19 cellular contexts compared by ENCODE assay signal in genomic region chr20:34324541-34324940, GRCh38. TPM values are rescaled to one million over a fixed set of nuclear protein-coding genes. Genes with fewer than 3 reads are reported as not detected.
DNase-seq lines count a peak whose midpoint lies in the region; ATAC-seq, FAIRE-seq and TF ChIP-seq lines count a peak whose summit lies in the region.
"Had no signal": no experiment of that assay in that cellular context is flagged by ENCODE, and none has a peak within 500 bp of the region (broad histone marks: within the 10 kb centered on the region; RNA-seq: fewer than 3 reads in every experiment).

No MANE protein-coding gene starts in this region.

- H3K36me3 ChIP-seq in CD8-positive, alpha-beta T cell (ENCODE audit: insufficient read depth, low read length), result no peaks in the 10 kb centered on the region
- no peaks in the 10 kb centered on the region for H3K36me3 ChIP-seq in MM.1S (replicated peaks; ENCODE audit: insufficient read depth, low read length)
- no peaks in the 10 kb centered on the region for H3K36me3 ChIP-seq in pancreas
- no peaks in the 10 kb centered on the region for H3K36me3 ChIP-seq in tibial nerve

- H3K4me2 ChIP-seq in MM.1S (ENCODE audit: low read depth, low read length), result no peak overlapping the region
- H3K4me2 ChIP-seq: A549, PC-9 had no signal

- no peak for FAIRE-seq in pancreas (lab: Jason Lieb, UNC)
- FAIRE-seq: A549, G401.6, GM12891, GM19239 had no signal

- no peaks in the 10 kb centered on the region for H3K36me3 Mint-ChIP-seq in CD8-positive, alpha-beta T cell
- H3K36me3 Mint-ChIP-seq in immature natural killer cell, result no peaks in the 10 kb centered on the region
- no peaks in the 10 kb centered on the region for H3K36me3 Mint-ChIP-seq in natural killer cell treated with Interleukin-12 subunit alpha and Interleukin-12 subunit beta and Interleukin-15 and Interleukin-18, amount 100 ng/mL, for 72 hours

- H3K4me1 ChIP-seq in CD8-positive, alpha-beta T cell (ENCODE audit: insufficient read depth, low read length), result no peaks in the 10 kb centered on the region
- peaks cover 7% of the 10 kb centered on the region for H3K4me1 ChIP-seq in MM.1S (ENCODE audit: low read length)
- H3K4me1 ChIP-seq in pancreas, result no peaks in the 10 kb centered on the region
- peaks cover 0 to 6% (median 2%) of the 10 kb centered on the region in 4 donors for H3K4me1 ChIP-seq in tibial nerve
- H3K4me1 ChIP-seq: A549 had no signal

- H3K4me3 ChIP-seq in CD8-positive, alpha-beta T cell (ENCODE audit: low read depth, low read length), result no peak overlapping the region
- H3K4me3 ChIP-seq in MM.1S (ENCODE audit: low read length), result no peak overlapping the region
- H3K4me3 ChIP-seq in pancreas, result no peak overlapping the region
- H3K4me3 ChIP-seq in tibial nerve, result no peak overlapping the region
- H3K4me3 ChIP-seq: A549, GM23248, PC-9 had no signal

- H3K27ac ChIP-seq in CD8-positive, alpha-beta T cell (ENCODE audit: low read depth, low read length), result no peak overlapping the region
- H3K27ac ChIP-seq in MM.1S (ENCODE audit: low read length) (no peak overlapping the region), pancreas (no peak overlapping the region), tibial nerve (no peak overlapping the region)
- H3K27ac ChIP-seq: A549, GM23248, PC-9 had no signal

- CTCF ChIA-PET in CD8-positive, alpha-beta T cell (lab: Charles Lee), result interaction anchor here (3.7 kb wide), 1 partner anchor 12 kb away, joined by 17 read pairs; no protein-coding TSS in a partner anchor

- no peaks in the 10 kb centered on the region for H3F3A ChIP-seq in MM.1S (ENCODE audit: insufficient read depth, low read length)

- H3K9me2 ChIP-seq in MM.1S (replicated peaks; ENCODE audit: insufficient read depth, low read length), result no peaks in the 10 kb centered on the region

- H3K27ac Mint-ChIP-seq in CD8-positive, alpha-beta T cell, result peak overlapping the region; percentile 23
- peak overlapping the region; percentile 23 to 90 (median 71) for H3K27ac Mint-ChIP-seq in immature natural killer cell
- H3K27ac Mint-ChIP-seq in natural killer cell treated with Interleukin-12 subunit alpha and Interleukin-12 subunit beta and Interleukin-15 and Interleukin-18, amount 100 ng/mL, for 72 hours, result peak overlapping the region; percentile 2 to 7

- TF ChIP-seq EP300 in tibial nerve (IDR thresholded peaks at IDR 0.05), result no peak

- no peak overlapping the region for H3K4me3 Mint-ChIP-seq in CD8-positive, alpha-beta T cell
- peak overlapping the region; percentile 33 to 66 (median 54) for H3K4me3 Mint-ChIP-seq in immature natural killer cell
- peak overlapping the region; percentile 2 for H3K4me3 Mint-ChIP-seq in natural killer cell treated with Interleukin-12 subunit alpha and Interleukin-12 subunit beta and Interleukin-15 and Interleukin-18, amount 100 ng/mL, for 72 hours

- no peak overlapping the region for H3K9ac ChIP-seq in MM.1S (ENCODE audit: low read length)
- H3K9ac ChIP-seq: GM23248 had no signal

- H2AFZ ChIP-seq in MM.1S (ENCODE audit: low read length), result peak overlapping the region; percentile 42
- H2AFZ ChIP-seq: GM23248, PC-9 had no signal

- WGBS in pancreas, 2 donors, result 38 to 51% methylated on average over 2 of the region's 2 CpGs
- WGBS in tibial nerve, 2 donors, result 35% methylated on average over 2 of the region's 2 CpGs

- POLR2A ChIA-PET in CD8-positive, alpha-beta T cell (lab: Charles Lee), result no interaction called here

- H3K9me3 ChIP-seq in CD8-positive, alpha-beta T cell (ENCODE audit: low read length), result no peaks in the 10 kb centered on the region
- H3K9me3 ChIP-seq in MM.1S (replicated peaks; ENCODE audit: insufficient read depth, low read length), result no peaks in the 10 kb centered on the region
- no peaks in the 10 kb centered on the region for H3K9me3 ChIP-seq in pancreas
- H3K9me3 ChIP-seq in tibial nerve, result no peaks in the 10 kb centered on the region
- H3K9me3 ChIP-seq: A549 had no signal

- no peak for TF ChIP-seq CTCF in CD8-positive, alpha-beta T cell (IDR thresholded peaks at IDR 0.05)
- TF ChIP-seq CTCF in MM.1S (IDR thresholded peaks at IDR 0.05; ENCODE audit: low read length) (no peak), pancreas (IDR thresholded peaks at IDR 0.05) (no peak), tibial nerve (IDR thresholded peaks at IDR 0.05) (no peak)

- H4K20me1 ChIP-seq in MM.1S (ENCODE audit: insufficient read depth, low read length), result no peaks in the 10 kb centered on the region

- ATAC-seq in CD8-positive, alpha-beta T cell, result peak; percentile 49
- ATAC-seq in natural killer cell treated with Interleukin-12 subunit alpha and Interleukin-12 subunit beta and Interleukin-15 and Interleukin-18, amount 100 ng/mL, for 72 hours, result peak in 1 of 2 donors; percentile 62
- no peak for ATAC-seq in pancreas
- ATAC-seq: A549 had no signal

- no peak for DNase-seq in CD8-positive, alpha-beta T cell
- DNase-seq in MM.1S, result peak; percentile 27
- DNase-seq in immature natural killer cell, result peak; percentile 22 to 42 (median 30)
- DNase-seq in natural killer cell treated with Interleukin-12 subunit alpha and Interleukin-12 subunit beta and Interleukin-15 and Interleukin-18, amount 100 ng/mL, for 72 hours (ENCODE audit: low spot score), result no peak
- DNase-seq in pancreas, result no peak
- DNase-seq in T-helper 9 cell, result no peak
- DNase-seq in tibial nerve (ENCODE audit: low spot score in 2 of 2), result no peak
- no peak for DNase-seq in activated CD8-positive, alpha-beta memory T cell treated with anti-CD3 and anti-CD28 coated beads, Interleukin-2, amount 50 U/mL, for 48 hours
- DNase-seq: AML-193, DMS79 treated with DMSO at 0.1 percent for 48 hours, GM23248, NCI-H1092 treated with DMSO at 0.1 percent for 48 hours, NCI-H1694, NCI-H774, PC-9 had no signal

- H3K27me3 ChIP-seq in CD8-positive, alpha-beta T cell (ENCODE audit: insufficient read depth, low read length), result no peaks in the 10 kb centered on the region
- H3K27me3 ChIP-seq in MM.1S (replicated peaks; ENCODE audit: insufficient read depth, low read length) (no peaks in the 10 kb centered on the region), pancreas (no peaks in the 10 kb centered on the region), tibial nerve (no peaks in the 10 kb centered on the region)

- H3K4me1 Mint-ChIP-seq in CD8-positive, alpha-beta T cell (ENCODE audit: low read depth), result peaks cover 4% of the 10 kb centered on the region
- H3K4me1 Mint-ChIP-seq in immature natural killer cell, result peaks cover 19 to 20% of the 10 kb centered on the region in 2 donors
- H3K4me1 Mint-ChIP-seq in natural killer cell treated with Interleukin-12 subunit alpha and Interleukin-12 subunit beta and Interleukin-15 and Interleukin-18, amount 100 ng/mL, for 72 hours (ENCODE audit: low read depth in 2 of 2), result peaks cover 14% of the 10 kb centered on the region in 2 donors

- intact Hi-C loops in CD8-positive, alpha-beta T cell (cut with DNase I, micrococcal nuclease), result no loop called here
- intact Hi-C loops in pancreas (cut with DNase I), result no loop called here

- H3K9me3 Mint-ChIP-seq in CD8-positive, alpha-beta T cell, result no peaks in the 10 kb centered on the region
- H3K9me3 Mint-ChIP-seq in immature natural killer cell, result no peaks in the 10 kb centered on the region
- H3K9me3 Mint-ChIP-seq in natural killer cell treated with Interleukin-12 subunit alpha and Interleukin-12 subunit beta and Interleukin-15 and Interleukin-18, amount 100 ng/mL, for 72 hours, result no peaks in the 10 kb centered on the region

- no peaks in the 10 kb centered on the region for H3K79me2 ChIP-seq in MM.1S (ENCODE audit: low read length)

- H3K27me3 Mint-ChIP-seq in CD8-positive, alpha-beta T cell (ENCODE audit: low read depth), result peaks cover 6% of the 10 kb centered on the region
- H3K27me3 Mint-ChIP-seq in immature natural killer cell (ENCODE audit: low read depth in 3 of 3), result peaks cover 0 to 2% (median 0%) of the 10 kb centered on the region in 3 donors
- H3K27me3 Mint-ChIP-seq in natural killer cell treated with Interleukin-12 subunit alpha and Interleukin-12 subunit beta and Interleukin-15 and Interleukin-18, amount 100 ng/mL, for 72 hours, result no peaks in the 10 kb centered on the region

- TF ChIP-seq POLR2A in tibial nerve (IDR thresholded peaks at IDR 0.05), result no peak

RNA-seq across cellular contexts. Expression of gene AHCY, which starts 21.4 kb away (rescaled TPM):
- 10 to 100 TPM; 16.1 to 17.8 TPM for total RNA-seq in CD8-positive, alpha-beta T cell
- polyA plus RNA-seq in immature natural killer cell, result 10 to 100 TPM; 18.4 to 19.3 (median 18.5) TPM
- total RNA-seq in natural killer cell treated with Interleukin-12 subunit alpha and Interleukin-12 subunit beta and Interleukin-15 and Interleukin-18, amount 100 ng/mL, for 72 hours, result 100 to 1,000 TPM in 1 of 2 donors, 10 to 100 TPM in 1; 61.3 to 121 TPM
- total RNA-seq in pancreas, result 100 to 1,000 TPM in 2 of 6 donors, 10 to 100 TPM in 4; 41.2 to 122 (median 76.1) TPM
- polyA plus RNA-seq in pancreas, result 10 to 100 TPM; 44.7 to 62.0 TPM
- 100 to 1,000 TPM in 1 of 4 donors, 10 to 100 TPM in 3; 77.8 to 110 (median 83.1) TPM for total RNA-seq in tibial nerve

RNA-seq across cellular contexts. Expression of gene ITCH, which starts 38.5 kb away (rescaled TPM):
- total RNA-seq in CD8-positive, alpha-beta T cell, result 10 to 100 TPM; 50.4 to 55.2 TPM
- polyA plus RNA-seq in immature natural killer cell (10 to 100 TPM; 27.3 to 72.5 (median 35.7) TPM), pancreas (1 to 10 TPM; 5.7 to 8.2 TPM)
- total RNA-seq in natural killer cell treated with Interleukin-12 subunit alpha and Interleukin-12 subunit beta and Interleukin-15 and Interleukin-18, amount 100 ng/mL, for 72 hours, result 10 to 100 TPM; 79.5 to 83.6 TPM
- total RNA-seq in pancreas (10 to 100 TPM; 19.6 to 37.0 (median 23.4) TPM), tibial nerve (10 to 100 TPM; 48.4 to 85.4 (median 62.8) TPM)

Comparison
In these comparisons a context has a peak if more than half of its experiments do, and no peak if none do; other contexts are left out.
1. DNase-seq: peak in MM.1S (single experiment) and immature natural killer cell (3 of 3); none in CD8-positive, alpha-beta T cell (0 of 7), natural killer cell treated with Interleukin-12 subunit alpha and Interleukin-12 subunit beta and Interleukin-15 and Interleukin-18, amount 100 ng/mL, for 72 hours (single experiment), pancreas (0 of 6), T-helper 9 cell (single experiment), tibial nerve (0 of 2) and activated CD8-positive, alpha-beta memory T cell treated with anti-CD3 and anti-CD28 coated beads, Interleukin-2, amount 50 U/mL, for 48 hours (single experiment).
2. H3K27ac Mint-ChIP-seq: peak in every context shown above with its lines; median percentile 71 in immature natural killer cell; 23 in CD8-positive, alpha-beta T cell; 4 in natural killer cell treated with Interleukin-12 subunit alpha and Interleukin-12 subunit beta and Interleukin-15 and Interleukin-18, amount 100 ng/mL, for 72 hours.